ENCODE assay signal across 29 cellular contexts in the genomic region with DNA sequence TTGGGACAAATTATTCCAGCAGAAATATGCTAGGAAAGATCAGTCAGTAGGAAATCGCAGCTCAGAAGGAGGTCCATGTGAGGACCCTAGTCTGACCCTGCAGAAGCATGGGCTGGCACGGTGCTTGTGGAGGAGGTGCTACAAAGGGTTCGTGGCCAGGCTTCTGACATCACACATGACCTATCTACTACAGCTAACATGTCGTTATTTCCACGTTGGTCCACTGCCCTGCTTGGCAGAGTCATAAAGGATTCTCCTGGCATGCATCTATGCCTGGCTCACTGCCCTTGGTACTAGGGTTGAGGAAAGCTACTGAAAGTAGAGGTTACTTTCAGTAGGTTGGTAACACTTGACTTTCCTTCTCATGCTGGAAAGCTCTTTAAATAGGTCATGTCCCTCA.
DNase-seq lines count a peak whose midpoint lies in the region; ATAC-seq and TF ChIP-seq lines count a peak whose summit lies in the region.
"Had no signal": no experiment of that assay in that cellular context is flagged by ENCODE, and none has a peak within 500 bp of the region (broad histone marks: within the 10 kb centered on the region; RNA-seq: fewer than 3 reads in every experiment).

No MANE protein-coding gene starts in this region.

- H3K9me3 ChIP-seq in left ventricle myocardium inferior (replicated peaks) (no peaks in the 10 kb centered on the region), thyroid gland (no peaks in the 10 kb centered on the region), esophagus muscularis mucosa (peaks cover 0 to 4% (median 0%) of the 10 kb centered on the region in 4 donors)
- H3K9me3 ChIP-seq: Caco-2, esophagus squamous epithelium, suprapubic skin had no signal

- H3K4me3 ChIP-seq in left ventricle myocardium inferior (no peak overlapping the region), thyroid gland (replicated peaks in 1 of 3) (no peak overlapping the region), esophagus muscularis mucosa (no peak overlapping the region)
- H3K4me3 ChIP-seq: dorsolateral prefrontal cortex, esophagus squamous epithelium, GM23338, hepatocyte, suprapubic skin had no signal

- H3K27ac Mint-ChIP-seq in nephron: peak overlapping the region; percentile 54 to 76 (median 71)
- H3K27ac Mint-ChIP-seq: activated CD4-positive, alpha-beta memory T cell treated with anti-CD3 and anti-CD28 coated beads, Interleukin-2, amount 10 ng/mL, durations not matched to agents 7 days and 5 days; activated naive CD4-positive, alpha-beta T cell treated with anti-CD3 and anti-CD28 coated beads for 36 hours; GM23338; stimulated activated effector memory CD8-positive, alpha-beta T cell treated with anti-CD3 and anti-CD28 coated beads, Interleukin-12 subunit alpha, Interleukin-12 subunit beta, amount 100 ng/mL, for 72 hours; T-helper 17 cell had no signal

- H3K4me1 Mint-ChIP-seq in nephron: peaks cover 30% of the 10 kb centered on the region
- H3K4me1 Mint-ChIP-seq: activated CD4-positive, alpha-beta memory T cell treated with anti-CD3 and anti-CD28 coated beads, Interleukin-2, amount 10 ng/mL, durations not matched to agents 7 days and 5 days; GM23338; stimulated activated effector memory CD8-positive, alpha-beta T cell treated with anti-CD3 and anti-CD28 coated beads, Interleukin-12 subunit alpha, Interleukin-12 subunit beta, amount 100 ng/mL, for 72 hours; T-helper 17 cell had no signal

- intact Hi-C loops in left ventricle myocardium inferior (cut with micrococcal nuclease) (no loop called here), thyroid gland (cut with DNase I) (no loop called here), esophagus muscularis mucosa (cut with DNase I) (loop anchor here (5.0 kb wide), 1 partner anchor 91 kb away; no protein-coding TSS in a partner anchor)

- H3K27me3 ChIP-seq in left ventricle myocardium inferior (ENCODE audit: low read depth) (peaks cover 4% of the 10 kb centered on the region), thyroid gland (no peaks in the 10 kb centered on the region), esophagus muscularis mucosa (no peaks in the 10 kb centered on the region)
- H3K27me3 ChIP-seq: dorsolateral prefrontal cortex, esophagus squamous epithelium, foreskin keratinocyte, hepatocyte, suprapubic skin had no signal

- H3K4me1 ChIP-seq in left ventricle myocardium inferior (no peaks in the 10 kb centered on the region), thyroid gland (peaks cover 0 to 6% of the 10 kb centered on the region in 2 donors), esophagus muscularis mucosa (peaks cover 0 to 2% (median 0%) of the 10 kb centered on the region in 4 donors)
- H3K4me1 ChIP-seq: Caco-2, esophagus squamous epithelium, foreskin keratinocyte had no signal

- no peaks in the 10 kb centered on the region for H3K36me3 Mint-ChIP-seq in nephron (ENCODE audit: low read depth)
- H3K36me3 Mint-ChIP-seq: stimulated activated effector memory CD8-positive, alpha-beta T cell treated with anti-CD3 and anti-CD28 coated beads, Interleukin-12 subunit alpha, Interleukin-12 subunit beta, amount 100 ng/mL, for 72 hours had no signal

- TF ChIP-seq EP300 in esophagus muscularis mucosa (IDR thresholded peaks at IDR 0.05): no peak

- TF ChIP-seq CTCF in left ventricle myocardium inferior (IDR thresholded peaks at IDR 0.05; ENCODE audit: borderline replicate concordance) (no peak), nephron (IDR thresholded peaks at IDR 0.05; ENCODE audit: unreplicated experiment in 3 of 3) (no peak), thyroid gland (IDR thresholded peaks at IDR 0.05) (no peak), esophagus muscularis mucosa (IDR thresholded peaks at IDR 0.05) (no peak)

- peak; percentile 8 for DNase-seq in DMS 273 (lab: John Stamatoyannopoulos, UW; ENCODE audit: unreplicated experiment)
- no peak for DNase-seq in DMS 273 treated with DMSO at 0.1 percent for 48 hours (lab: John Stamatoyannopoulos, UW)
- peak; percentile 18 for DNase-seq in left ventricle myocardium inferior
- DNase-seq in thyroid gland: peak; percentile 29 to 61
- no peak for DNase-seq in esophagus muscularis mucosa (ENCODE audit: extremely low spot score)
- no peak for DNase-seq in NCI-H226
- DNase-seq: activated CD4-positive, alpha-beta memory T cell treated with anti-CD3 and anti-CD28 coated beads, Interleukin-2, amount 10 ng/mL, durations not matched to agents 7 days and 5 days; activated CD4-positive, CD25-positive, alpha-beta regulatory T cell treated with anti-CD3 and anti-CD28 coated beads, Interleukin-2, amount 50 U/mL, for 72 hours; activated CD8-positive, alpha-beta memory T cell treated with anti-CD3 and anti-CD28 coated beads, Interleukin-2, amount 50 U/mL, for 4 hours; activated naive CD4-positive, alpha-beta T cell treated with anti-CD3 and anti-CD28 coated beads for 36 hours; amniotic stem cell; Caco-2; esophagus squamous epithelium; foreskin keratinocyte; NCI-H1092; NCI-H1694; NCI-H510A treated with DMSO at 0.1 percent for 48 hours; OCI-M1; T-helper 17 cell had no signal

- no peak for TF ChIP-seq POLR2A in thyroid gland (IDR thresholded peaks at IDR 0.05)
- TF ChIP-seq POLR2A in esophagus muscularis mucosa (IDR thresholded peaks at IDR 0.05; ENCODE audit: low read depth): no peak

- no peak overlapping the region for H3K4me3 Mint-ChIP-seq in nephron
- H3K4me3 Mint-ChIP-seq: activated CD4-positive, alpha-beta memory T cell treated with anti-CD3 and anti-CD28 coated beads, Interleukin-2, amount 10 ng/mL, durations not matched to agents 7 days and 5 days; activated naive CD4-positive, alpha-beta T cell treated with anti-CD3 and anti-CD28 coated beads for 36 hours; GM23338; stimulated activated effector memory CD8-positive, alpha-beta T cell treated with anti-CD3 and anti-CD28 coated beads, Interleukin-12 subunit alpha, Interleukin-12 subunit beta, amount 100 ng/mL, for 72 hours; T-helper 17 cell had no signal

- peaks cover 30% of the 10 kb centered on the region for H3K27me3 Mint-ChIP-seq in nephron (ENCODE audit: low read depth)
- H3K27me3 Mint-ChIP-seq: activated CD4-positive, alpha-beta memory T cell treated with anti-CD3 and anti-CD28 coated beads, Interleukin-2, amount 10 ng/mL, durations not matched to agents 7 days and 5 days; T-helper 17 cell had no signal

- H3K36me3 ChIP-seq in left ventricle myocardium inferior: no peaks in the 10 kb centered on the region
- no peaks in the 10 kb centered on the region for H3K36me3 ChIP-seq in thyroid gland
- no peaks in the 10 kb centered on the region for H3K36me3 ChIP-seq in esophagus muscularis mucosa
- H3K36me3 ChIP-seq: esophagus squamous epithelium, suprapubic skin had no signal

- peaks cover 9% of the 10 kb centered on the region for H3K9me3 Mint-ChIP-seq in nephron

- H3K27ac ChIP-seq in left ventricle myocardium inferior (replicated peaks): no peak overlapping the region
- no peak overlapping the region for H3K27ac ChIP-seq in thyroid gland
- H3K27ac ChIP-seq in esophagus muscularis mucosa (replicated peaks in 1 of 4): no peak overlapping the region
- H3K27ac ChIP-seq: 22Rv1, C4-2B, dorsolateral prefrontal cortex, esophagus squamous epithelium, foreskin keratinocyte, hepatocyte, suprapubic skin had no signal

- no peak for ATAC-seq in GM21390 (IDR thresholded peaks at IDR 0.05; ENCODE audit: unreplicated experiment)
- ATAC-seq: foreskin keratinocyte; GM23338; SK-N-SH treated with all-trans-retinoic acid at 6 μM for 48 hours; stimulated activated effector memory CD8-positive, alpha-beta T cell treated with anti-CD3 and anti-CD28 coated beads, Interleukin-12 subunit alpha, Interleukin-12 subunit beta, amount 100 ng/mL, for 72 hours; T-helper 17 cell had no signal

- 29 to 44% methylated on average over 5 of the region's 5 CpGs for WGBS in thyroid gland, 2 donors
- WGBS in esophagus muscularis mucosa: 76% methylated on average over 3 of the region's 5 CpGs

Comparison
In these comparisons a context has a peak if more than half of its experiments do, and no peak if none do; other contexts are left out.
1. DNase-seq: peak in DMS 273 (single experiment), left ventricle myocardium inferior (single experiment) and thyroid gland (2 of 2); none in DMS 273 treated with DMSO at 0.1 percent for 48 hours (single experiment), esophagus muscularis mucosa (single experiment) and NCI-H226 (single experiment).